Comparison of ENCODE assay signal across 8 cellular contexts in genomic region chr16:30697264-30698138, GRCh38. TPM values are rescaled to one million over a fixed set of nuclear protein-coding genes. Genes with fewer than 3 reads are reported as not detected.
DNase-seq lines count a peak whose midpoint lies in the region; ATAC-seq and TF ChIP-seq lines count a peak whose summit lies in the region.

No MANE protein-coding gene starts in this region.

- peaks cover 2% of the 10 kb centered on the region for H3K36me3 ChIP-seq in endocrine pancreas (ENCODE audit: control insufficient read depth, insufficient read depth, low read length)
- H3K36me3 ChIP-seq in mucosa of stomach (ENCODE audit: control insufficient read depth, insufficient read depth, low read length) = peaks cover 4% of the 10 kb centered on the region

- peak overlapping the region; percentile 15 for H3K9ac ChIP-seq in endocrine pancreas (ENCODE audit: control insufficient read depth, insufficient read depth, low read length)
- peak overlapping the region; percentile 97 for H3K9ac ChIP-seq in mucosa of stomach (ENCODE audit: low read length)

- H3K27ac Mint-ChIP-seq in CD14-positive monocyte = peak overlapping the region; percentile 99 to 100 (median 100)

- peaks cover 19 to 23% of the 10 kb centered on the region in 2 donors for H3K36me3 Mint-ChIP-seq in CD14-positive monocyte

- no peak for TF ChIP-seq CTCF in CD14-positive monocyte (IDR thresholded peaks at IDR 0.05)

- H3K27me3 Mint-ChIP-seq in CD14-positive monocyte (ENCODE audit: low read depth in 3 of 3) = peaks cover 0 to 1% (median 0%) of the 10 kb centered on the region in 3 donors

- H3K27me3 ChIP-seq in endocrine pancreas (ENCODE audit: control insufficient read depth, insufficient read depth, low read length) = no peaks in the 10 kb centered on the region
- H3K27me3 ChIP-seq in mucosa of stomach (ENCODE audit: control insufficient read depth, insufficient read depth, low read length) = no peaks in the 10 kb centered on the region

- H3K9me3 ChIP-seq in endocrine pancreas (ENCODE audit: control insufficient read depth, low read length) (no peaks in the 10 kb centered on the region), mucosa of stomach (ENCODE audit: control insufficient read depth, low read length) (no peaks in the 10 kb centered on the region)

- H3K4me1 ChIP-seq in endocrine pancreas (ENCODE audit: control insufficient read depth, insufficient read depth, low read length) (peaks cover 7% of the 10 kb centered on the region), mucosa of stomach (ENCODE audit: control insufficient read depth, insufficient read depth, low read length) (peaks cover 10% of the 10 kb centered on the region)

- ATAC-seq in GM18520 (IDR thresholded peaks at IDR 0.05; ENCODE audit: unreplicated experiment) (peak; percentile 87), HG03175 (IDR thresholded peaks at IDR 0.05; ENCODE audit: unreplicated experiment) (peak; percentile 83)

- H3K4me3 ChIP-seq in endocrine pancreas (ENCODE audit: control insufficient read depth, insufficient read depth, low read length) = peak overlapping the region; percentile 53
- H3K4me3 ChIP-seq in mucosa of stomach (ENCODE audit: low read length) = peak overlapping the region; percentile 28

- peaks cover 0 to 2% (median 0%) of the 10 kb centered on the region in 7 donors for H3K9me3 Mint-ChIP-seq in CD14-positive monocyte

- no peak for DNase-seq in CD14-positive monocyte (ENCODE audit: low spot score)
- DNase-seq in RKO (ENCODE audit: low spot score) = peak; percentile 96
- no peak for DNase-seq in foreskin melanocyte
- DNase-seq in NCI-H524 treated with DMSO at 0.1 percent for 48 hours (lab: John Stamatoyannopoulos, UW) = no peak

- peaks cover 48% of the 10 kb centered on the region for H3K4me1 Mint-ChIP-seq in CD14-positive monocyte

- peak overlapping the region; percentile 92 to 99 for H3K4me3 Mint-ChIP-seq in CD14-positive monocyte

- intact Hi-C loops in CD14-positive monocyte (cut with micrococcal nuclease) = loop anchor here (1.0 to 5.0 kb wide), 4 partner anchors 39 to 225 kb away; partner anchors contain the start of genes FBRS (in 2 of the 2), FBXL19 (in 1 of the 2) and PRR14 (in 1 of the 2)

RNA-seq across cellular contexts. Expression of gene SRCAP, which starts 1.5 kb away (rescaled TPM):
- 1 to 10 TPM; 3.0 to 6.3 TPM for polyA plus RNA-seq in CD14-positive monocyte

RNA-seq across cellular contexts. Expression of gene FBRS, which starts 39.3 kb away (rescaled TPM):
- 1 to 10 TPM; 1.4 to 2.1 TPM for polyA plus RNA-seq in CD14-positive monocyte

RNA-seq across cellular contexts. Expression of gene PRR14, which starts 46.7 kb away (rescaled TPM):
- polyA plus RNA-seq in CD14-positive monocyte = 10 to 100 TPM in 1 of 2 donors, 1 to 10 TPM in 1; 6.1 to 10.4 TPM

RNA-seq across cellular contexts. Expression of gene PHKG2, which starts 50.7 kb away (rescaled TPM):
- polyA plus RNA-seq in CD14-positive monocyte = 10 to 100 TPM; 45.4 to 54.2 TPM
